ENCODE assay signal across 8 cellular contexts in the genomic region with DNA sequence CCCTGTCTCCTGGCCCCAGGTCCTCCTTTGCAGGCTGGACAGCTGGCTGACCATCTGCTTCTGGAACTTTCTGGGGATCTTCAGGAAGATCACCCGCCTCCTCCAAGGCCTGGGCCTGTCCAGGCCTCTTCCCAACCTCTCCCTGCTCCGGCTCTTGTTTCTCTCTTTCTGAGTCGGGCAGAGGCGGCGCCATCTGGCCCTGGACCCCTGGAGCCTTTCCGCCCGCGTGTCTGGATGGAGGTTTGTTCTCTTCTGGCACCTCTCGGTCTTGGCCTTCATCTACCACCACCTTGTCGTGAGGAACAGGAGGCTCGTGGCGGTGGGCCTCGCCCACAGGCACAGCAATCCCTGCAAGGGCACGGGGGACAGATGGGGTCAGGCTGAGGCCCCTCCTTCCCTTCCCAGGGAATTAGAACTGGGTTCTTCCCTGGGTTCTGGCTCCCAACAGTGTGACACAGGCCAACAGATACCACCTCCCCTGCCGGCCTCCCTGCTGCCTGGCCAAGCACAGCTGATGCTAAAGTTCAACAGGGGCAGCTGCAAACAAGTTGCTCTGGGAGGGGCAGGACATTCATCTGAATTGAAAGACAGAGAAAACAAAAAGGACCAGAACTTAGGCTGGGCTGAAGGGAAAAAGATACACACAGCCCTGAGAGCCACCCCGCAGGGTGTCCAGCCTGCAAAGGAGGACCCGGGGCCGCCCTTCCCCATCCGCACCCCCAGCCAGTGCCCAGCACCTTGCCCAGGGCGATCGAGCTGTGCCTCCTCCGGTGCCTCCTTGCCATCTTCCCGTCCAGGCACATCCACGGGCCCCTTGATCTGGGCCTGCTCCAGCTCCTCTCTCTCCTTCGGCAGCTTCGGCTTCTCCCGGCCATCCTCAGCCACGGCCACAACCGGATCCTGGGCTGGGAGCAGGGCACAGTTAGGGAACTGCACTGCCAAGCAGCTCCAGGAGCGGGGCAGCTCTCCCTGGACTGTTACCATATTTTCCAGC. TPM values are rescaled to one million over a fixed set of nuclear protein-coding genes. Genes with fewer than 3 reads are reported as not detected.
DNase-seq lines count a peak whose midpoint lies in the region; TF ChIP-seq lines count a peak whose summit lies in the region.

No MANE protein-coding gene starts in this region.

- H3K4me3 Mint-ChIP-seq in activated T-cell treated with anti-CD3 and anti-CD28 coated beads, Interleukin-2, amount 50 U/mL, for 24 hours, result no peak overlapping the region
- peak overlapping the region; percentile 16 to 47 (median 36) for H3K4me3 Mint-ChIP-seq in brain
- H3K4me3 Mint-ChIP-seq in osteocyte (ENCODE audit: unreplicated experiment), result no peak overlapping the region
- no peak overlapping the region for H3K4me3 Mint-ChIP-seq in CD14-positive monocyte

- TF ChIP-seq CTCF in brain (conservative IDR thresholded peaks at IDR 0.05), result no peak
- no peak for TF ChIP-seq CTCF in osteocyte (IDR thresholded peaks at IDR 0.05)
- TF ChIP-seq CTCF in CD14-positive monocyte (IDR thresholded peaks at IDR 0.05), result no peak

- no peaks in the 10 kb centered on the region for H3K27me3 Mint-ChIP-seq in activated T-cell treated with anti-CD3 and anti-CD28 coated beads, Interleukin-2, amount 50 U/mL, for 24 hours
- H3K27me3 Mint-ChIP-seq in brain (no peaks in the 10 kb centered on the region), osteocyte (ENCODE audit: unreplicated experiment) (no peaks in the 10 kb centered on the region), CD14-positive monocyte (ENCODE audit: low read depth in 3 of 3) (peaks cover 0 to 2% (median 0%) of the 10 kb centered on the region in 3 donors)

- no peak for DNase-seq in activated T-cell treated with anti-CD3 and anti-CD28 coated beads, Interleukin-2, amount 50 U/mL, for 24 hours
- no peak for DNase-seq in activated T-cell treated with anti-CD3 and anti-CD28 coated beads, Interleukin-2, amount 50 U/mL, for 48 hours
- DNase-seq in NCI-H1694 (lab: John Stamatoyannopoulos, UW) (peak; percentile 42), osteocyte (ENCODE audit: extremely low spot score, unreplicated experiment) (no peak), DMS114 treated with DMSO at 0.1 percent for 48 hours (lab: John Stamatoyannopoulos, UW; ENCODE audit: unreplicated experiment) (no peak), CD14-positive monocyte (ENCODE audit: low spot score) (no peak)
- DNase-seq in stimulated activated CD4-positive, alpha-beta T cell treated with anti-CD3 and anti-CD28 coated beads, Interleukin-15, amount 100 ng/mL, for 24 hours, result no peak

- peaks cover 59% of the 10 kb centered on the region for H3K36me3 Mint-ChIP-seq in activated T-cell treated with anti-CD3 and anti-CD28 coated beads, Interleukin-2, amount 50 U/mL, for 24 hours (ENCODE audit: low read depth)
- H3K36me3 Mint-ChIP-seq in brain (no peaks in the 10 kb centered on the region), osteocyte (ENCODE audit: unreplicated experiment) (peaks cover 10% of the 10 kb centered on the region), CD14-positive monocyte (peaks cover 52 to 69% of the 10 kb centered on the region in 2 donors)

- peaks cover 4% of the 10 kb centered on the region for H3K4me1 Mint-ChIP-seq in activated T-cell treated with anti-CD3 and anti-CD28 coated beads, Interleukin-2, amount 50 U/mL, for 24 hours (ENCODE audit: low read depth)
- H3K4me1 Mint-ChIP-seq in brain, result peaks cover 54% of the 10 kb centered on the region
- H3K4me1 Mint-ChIP-seq in osteocyte (ENCODE audit: unreplicated experiment), result peaks cover 19% of the 10 kb centered on the region
- H3K4me1 Mint-ChIP-seq in CD14-positive monocyte, result peaks cover 27% of the 10 kb centered on the region

- H3K27ac Mint-ChIP-seq in activated T-cell treated with anti-CD3 and anti-CD28 coated beads, Interleukin-2, amount 50 U/mL, for 24 hours, result peak overlapping the region; percentile 11
- H3K27ac Mint-ChIP-seq in brain (peak overlapping the region; percentile 81 to 96 (median 93)), osteocyte (ENCODE audit: unreplicated experiment) (peak overlapping the region; percentile 35), CD14-positive monocyte (peak overlapping the region in 2 of 7 donors; percentile 20 to 62)

- intact Hi-C loops in CD14-positive monocyte (cut with micrococcal nuclease), result loop anchor here (1.0 to 5.0 kb wide), 3 partner anchors 232 to 350 kb away; no protein-coding TSS in a partner anchor

- H3K9me3 Mint-ChIP-seq in activated T-cell treated with anti-CD3 and anti-CD28 coated beads, Interleukin-2, amount 50 U/mL, for 24 hours, result no peaks in the 10 kb centered on the region
- peaks cover 0 to 5% (median 0%) of the 10 kb centered on the region in 5 experiments for H3K9me3 Mint-ChIP-seq in brain
- H3K9me3 Mint-ChIP-seq in osteocyte (ENCODE audit: unreplicated experiment), result no peaks in the 10 kb centered on the region
- peaks cover 0 to 5% (median 0%) of the 10 kb centered on the region in 7 donors for H3K9me3 Mint-ChIP-seq in CD14-positive monocyte

RNA-seq across cellular contexts. Expression of gene NDUFAF8, which starts 13.5 kb away (rescaled TPM):
- polyA plus RNA-seq in brain (ENCODE audit: insufficient read depth, low read depth, low replicate concordance), result 69.2 TPM
- total RNA-seq in osteocyte, result 38.9 and 42.4 TPM in 2 replicates
- polyA plus RNA-seq in CD14-positive monocyte, result 10 to 100 TPM; 41.0 to 61.3 TPM

RNA-seq across cellular contexts. Expression of gene TEPSIN, which starts 13.8 kb away (rescaled TPM):
- polyA plus RNA-seq in brain (ENCODE audit: insufficient read depth, low read depth, low replicate concordance) (10.8 TPM), CD14-positive monocyte (1 to 10 TPM; 3.4 to 4.5 TPM)
- 39.2 and 42.3 TPM in 2 replicates for total RNA-seq in osteocyte

RNA-seq across cellular contexts. Expression of gene CEP131, which starts 29.9 kb away (rescaled TPM):
- polyA plus RNA-seq in brain (ENCODE audit: insufficient read depth, low read depth, low replicate concordance) (31.5 TPM), CD14-positive monocyte (1 to 10 TPM in 1 of 2 donors, under 1 TPM in 1; 0.69 to 1.0 TPM)
- total RNA-seq in osteocyte, result 12.2 and 13.8 TPM in 2 replicates

RNA-seq across cellular contexts. Expression of gene SLC38A10, which starts 42.5 kb away (rescaled TPM):
- polyA plus RNA-seq in brain (ENCODE audit: insufficient read depth, low read depth, low replicate concordance), result 38.7 TPM
- total RNA-seq in osteocyte, result 120 TPM in 2 replicates
- 10 to 100 TPM; 50.8 to 68.4 TPM for polyA plus RNA-seq in CD14-positive monocyte

Comparison
In these comparisons a context has a peak if more than half of its experiments do, and no peak if none do; other contexts are left out.
1. H3K4me3 Mint-ChIP-seq: peak in brain (5 of 5); none in activated T-cell treated with anti-CD3 and anti-CD28 coated beads, Interleukin-2, amount 50 U/mL, for 24 hours (single experiment), osteocyte (single experiment) and CD14-positive monocyte (0 of 2).
2. RNA of gene CEP131, which starts 29.9 kb away (polyA plus RNA-seq): 31.5 TPM in brain (single experiment); 0.69 to 1.0 TPM in CD14-positive monocyte; every median in the first group is over 10 times any median in the second.